1 cellular context compared by ENCODE assay signal in genomic region chr18:42765225-42765624, GRCh38.
TF ChIP-seq lines count a peak whose summit lies in the region.

No MANE protein-coding gene starts in this region.

TF ChIP-seq in HEK293, 187 proteins besides CTCF, POLR2A, EP300 and RAD21 (continued from another document):
- TF ChIP-seq ZNF513 (tag by site-specific recombination; IDR thresholded peaks at IDR 0.05) = no peak
- TF ChIP-seq TCF7L2 (IDR thresholded peaks at IDR 0.05; ENCODE audit: borderline replicate concordance, low read depth, low read length) = peak; percentile 76; the same call in 1 of the 2 replicates
- no peak for TF ChIP-seq HIC1 (tag by site-specific recombination; IDR thresholded peaks at IDR 0.05)
- TF ChIP-seq ZIC2 (tag by site-specific recombination; IDR thresholded peaks at IDR 0.05) = peak; percentile 65
- no peak for TF ChIP-seq ZNF416 (tag by site-specific recombination; IDR thresholded peaks at IDR 0.05)
- TF ChIP-seq REST (tag by site-specific recombination; IDR thresholded peaks at IDR 0.05) = no peak
- peak; percentile 56; the same call in 1 of the 2 replicates for TF ChIP-seq SP7 (tag by site-specific recombination; IDR thresholded peaks at IDR 0.05)
- no peak for TF ChIP-seq HOXA7 (CRISPR knock-in tag; IDR thresholded peaks at IDR 0.05; ENCODE audit: borderline replicate concordance)
- TF ChIP-seq ZEB2 (tag by site-specific recombination; IDR thresholded peaks at IDR 0.05) = no peak
- TF ChIP-seq ZFP41 (tag by site-specific recombination; IDR thresholded peaks at IDR 0.05; ENCODE audit: borderline replicate concordance) = no peak
